8 cellular contexts compared by ENCODE assay signal in the genomic region with DNA sequence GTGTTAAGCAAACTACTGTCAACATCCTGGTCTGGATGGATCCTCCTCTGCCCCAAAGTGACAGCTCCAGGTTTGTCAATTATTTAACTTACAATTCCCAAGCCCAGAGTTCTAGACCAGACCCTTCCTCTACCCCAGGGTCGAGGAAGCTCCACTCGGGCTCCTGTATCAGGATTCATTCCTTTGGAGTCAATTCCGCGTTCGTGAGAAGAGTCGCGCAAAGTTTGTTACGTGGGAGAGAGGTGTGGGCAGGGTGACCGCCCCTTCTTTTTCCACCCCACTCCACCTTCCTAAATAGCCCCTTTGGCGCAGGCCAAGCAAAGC. TPM values are rescaled to one million over a fixed set of nuclear protein-coding genes. Genes with fewer than 3 reads are reported as not detected.
DNase-seq lines count a peak whose midpoint lies in the region; ATAC-seq and TF ChIP-seq lines count a peak whose summit lies in the region.

No MANE protein-coding gene starts in this region.

- DNase-seq in cardiac fibroblast (ENCODE audit: low read depth in 2 of 2) (no peak), mucosa of descending colon (no peak), KG1 (lab: John Stamatoyannopoulos, UW) (no peak), NCI-H524 treated with DMSO at 0.1 percent for 48 hours (lab: John Stamatoyannopoulos, UW) (no peak), NCI-H2227 treated with DMSO at 0.1 percent for 48 hours (lab: John Stamatoyannopoulos, UW) (no peak)

- H3K9ac ChIP-seq in HUES64 (ENCODE audit: low read depth, low read length), result peak overlapping the region; percentile 66

- ATAC-seq in mucosa of descending colon, result no peak
- no peak for ATAC-seq in activated CD4-positive, CD25-positive, alpha-beta regulatory T cell treated with anti-CD3 and anti-CD28 coated beads, Interleukin-2, amount 50 U/mL, for 24 hours

- H3K4me1 ChIP-seq in HUES64 (ENCODE audit: insufficient read depth, low read length), result 0 out of 2 replicates have a peak, but pooled peaks cover 6% of the 10 kb centered on the region
- peaks cover 11% of the 10 kb centered on the region for H3K4me1 ChIP-seq in mucosa of descending colon (ENCODE audit: low read depth)

- no peaks in the 10 kb centered on the region for H3K36me3 ChIP-seq in HUES64 (ENCODE audit: insufficient read depth, low read length)
- H3K36me3 ChIP-seq in mucosa of descending colon (ENCODE audit: low read depth), result no peaks in the 10 kb centered on the region

- 3% methylated on average over 3 of the region's 10 CpGs for WGBS in HUES64

- H3K9me3 ChIP-seq in HUES64 (ENCODE audit: insufficient read depth, low read depth, low read length) (peaks cover 8% of the 10 kb centered on the region; the same call in 1 of the 2 replicates), mucosa of descending colon (peaks cover 4% of the 10 kb centered on the region)

- no peaks in the 10 kb centered on the region for H3K27me3 ChIP-seq in HUES64 (ENCODE audit: insufficient read depth, low read length)

- peak overlapping the region; percentile 75 for H3K27ac ChIP-seq in 22Rv1
- no peak overlapping the region for H3K27ac ChIP-seq in HUES64 (ENCODE audit: low read depth, low read length)

- H3K4me3 ChIP-seq in HUES64 (ENCODE audit: low read length) (peak overlapping the region; percentile 94), cardiac fibroblast (replicated peaks in 1 of 2; ENCODE audit: low read depth in 2 of 2, low read length in 2 of 2) (peak overlapping the region; percentile 85 to 99), mucosa of descending colon (peak overlapping the region; percentile 97)

- intact Hi-C loops in mucosa of descending colon (cut with DNase I, micrococcal nuclease), result no loop called here

- TF ChIP-seq CTCF in 22Rv1 (IDR thresholded peaks at IDR 0.05) (no peak), cardiac fibroblast (IDR thresholded peaks at IDR 0.05; ENCODE audit: low read depth, low read length) (no peak), mucosa of descending colon (IDR thresholded peaks at IDR 0.05) (no peak)

RNA-seq across cellular contexts. Expression of a gene that starts 0.5 kb away (rescaled TPM):
- polyA plus RNA-seq in HUES64 (2013, experiment 1 of 2), result 10.6 TPM
- polyA plus RNA-seq in HUES64 (2013, experiment 2 of 2), result 14.1 TPM
- total RNA-seq in mucosa of descending colon, result 100 to 1,000 TPM in 1 of 3 donors, 10 to 100 TPM in 2; 87.7 to 103 (median 89.9) TPM
